ENCODE assay signal across 8 cellular contexts in genomic region chr1:206117151-206117948, GRCh38. TPM values are rescaled to one million over a fixed set of nuclear protein-coding genes. Genes with fewer than 3 reads are reported as not detected.
DNase-seq lines count a peak whose midpoint lies in the region; ATAC-seq and TF ChIP-seq lines count a peak whose summit lies in the region.

A gene with protein sequence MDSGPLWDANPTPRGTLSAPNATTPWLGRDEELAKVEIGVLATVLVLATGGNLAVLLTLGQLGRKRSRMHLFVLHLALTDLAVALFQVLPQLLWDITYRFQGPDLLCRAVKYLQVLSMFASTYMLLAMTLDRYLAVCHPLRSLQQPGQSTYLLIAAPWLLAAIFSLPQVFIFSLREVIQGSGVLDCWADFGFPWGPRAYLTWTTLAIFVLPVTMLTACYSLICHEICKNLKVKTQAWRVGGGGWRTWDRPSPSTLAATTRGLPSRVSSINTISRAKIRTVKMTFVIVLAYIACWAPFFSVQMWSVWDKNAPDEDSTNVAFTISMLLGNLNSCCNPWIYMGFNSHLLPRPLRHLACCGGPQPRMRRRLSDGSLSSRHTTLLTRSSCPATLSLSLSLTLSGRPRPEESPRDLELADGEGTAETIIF (minus strand): TSS chr1:206117388. CDS start chr1:206116890, 498 bp downstream.

- H3K27ac ChIP-seq in prostate gland, result no peak within 1 kb of the TSS

- peak within 1 kb of the TSS; percentile 15 to 28 for H3K4me3 ChIP-seq in prostate gland

- peaks cover 6% of the 10 kb centered on the region for H3K4me1 ChIP-seq in prostate gland (replicated peaks)

- under 1% methylated on average over 38 of the region's 55 CpGs for WGBS in prostate gland

- TF ChIP-seq POLR2A in prostate gland (IDR thresholded peaks at IDR 0.05), result no peak

- no peak for TF ChIP-seq CTCF in prostate gland (IDR thresholded peaks at IDR 0.05)

- no peaks in the 10 kb centered on the region for H3K27me3 ChIP-seq in prostate gland (replicated peaks; ENCODE audit: insufficient read depth)

- peak; percentile 62 to 83 for ATAC-seq in activated T-cell treated with anti-CD3 and anti-CD28 coated beads, Interleukin-2, amount 50 U/mL, for 4 hours
- ATAC-seq in Right ventricle myocardium superior (ENCODE audit: poor library complexity), result peak; percentile 92
- no peak for ATAC-seq in HG03095 (IDR thresholded peaks at IDR 0.05; ENCODE audit: unreplicated experiment)

- peaks cover 48% of the 10 kb centered on the region for H3K27me3 Mint-ChIP-seq in activated T-cell treated with anti-CD3 and anti-CD28 coated beads, Interleukin-2, amount 50 U/mL, for 4 hours (ENCODE audit: low read depth)

- DNase-seq in DMS79 treated with DMSO at 0.1 percent for 48 hours (lab: John Stamatoyannopoulos, UW), result peak; percentile 75
- DNase-seq in NCI-H1105 (lab: John Stamatoyannopoulos, UW), result peak; percentile 79
- no peak for DNase-seq in activated T-cell treated with anti-CD3 and anti-CD28 coated beads, Interleukin-2, amount 50 U/mL, for 4 hours
- peak; percentile 71 for DNase-seq in Right ventricle myocardium superior
- peak; percentile 28 for DNase-seq in prostate gland (ENCODE audit: low spot score)
- no peak for DNase-seq in COLO829 (ENCODE audit: low spot score)
- no peak for DNase-seq in NCI-H1930 (lab: John Stamatoyannopoulos, UW)

- peaks cover 22% of the 10 kb centered on the region for H3K9me3 Mint-ChIP-seq in activated T-cell treated with anti-CD3 and anti-CD28 coated beads, Interleukin-2, amount 50 U/mL, for 4 hours

- no peaks in the 10 kb centered on the region for H3K36me3 ChIP-seq in prostate gland

- peak within 1 kb of the TSS; percentile 31 for H3K4me3 Mint-ChIP-seq in activated T-cell treated with anti-CD3 and anti-CD28 coated beads, Interleukin-2, amount 50 U/mL, for 4 hours

- intact Hi-C loops in Right ventricle myocardium superior (cut with DNase I), result no loop called here
- intact Hi-C loops in prostate gland (cut with DNase I), result no loop called here

- peaks cover 4% of the 10 kb centered on the region for H3K36me3 Mint-ChIP-seq in activated T-cell treated with anti-CD3 and anti-CD28 coated beads, Interleukin-2, amount 50 U/mL, for 4 hours (ENCODE audit: insufficient read depth)

- H3K4me1 Mint-ChIP-seq in activated T-cell treated with anti-CD3 and anti-CD28 coated beads, Interleukin-2, amount 50 U/mL, for 4 hours (ENCODE audit: low read depth), result peaks cover 11% of the 10 kb centered on the region

- no peaks in the 10 kb centered on the region for H3K9me3 ChIP-seq in prostate gland

RNA-seq across cellular contexts. Expression of the gene that starts here (rescaled TPM):
- total RNA-seq in activated T-cell treated with anti-CD3 and anti-CD28 coated beads, Interleukin-2, amount 50 U/mL, for 4 hours, result not detected
- total RNA-seq in Right ventricle myocardium superior (not detected), prostate gland (not detected)

Comparison
In these comparisons a context has a peak if more than half of its experiments do, and no peak if none do; other contexts are left out.
1. Peak in ATAC-seq in activated T-cell treated with anti-CD3 and anti-CD28 coated beads, Interleukin-2, amount 50 U/mL, for 4 hours; RNA of the gene not detected or under 1 TPM.
2. Peak in DNase-seq and ATAC-seq in Right ventricle myocardium superior; RNA of the gene not detected or under 1 TPM.
3. Peak in DNase-seq and H3K4me3 ChIP-seq in prostate gland; RNA of the gene not detected or under 1 TPM.
4. DNase-seq: peak in DMS79 treated with DMSO at 0.1 percent for 48 hours (single experiment) and NCI-H1105 (single experiment); none in activated T-cell treated with anti-CD3 and anti-CD28 coated beads, Interleukin-2, amount 50 U/mL, for 4 hours (single experiment), COLO829 (single experiment) and NCI-H1930 (0 of 2).